Comparison of ENCODE assay signal across 8 cellular contexts in the genomic region with DNA sequence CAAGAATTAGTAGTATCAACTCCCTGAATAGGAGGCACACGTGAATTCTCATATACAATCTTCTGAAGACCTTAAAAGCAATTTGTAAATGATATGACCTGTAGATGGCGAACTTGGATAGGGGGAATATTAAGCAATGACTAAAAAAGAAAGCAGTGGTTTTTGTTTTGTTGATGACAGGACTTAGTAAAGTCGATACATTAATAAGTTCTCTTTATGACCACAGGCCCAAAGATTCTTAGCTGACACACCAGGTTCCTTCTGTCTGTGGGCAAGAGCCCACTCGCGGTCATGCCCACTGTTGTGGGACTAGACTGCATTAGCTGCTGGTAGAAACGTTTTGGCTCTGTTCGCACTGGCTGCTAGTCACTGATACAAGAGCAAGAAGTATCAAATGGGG. TPM values are rescaled to one million over a fixed set of nuclear protein-coding genes. Genes with fewer than 3 reads are reported as not detected.
DNase-seq lines count a peak whose midpoint lies in the region; ATAC-seq and TF ChIP-seq lines count a peak whose summit lies in the region.

No MANE protein-coding gene starts in this region.

- H3K4me1 ChIP-seq in Caco-2 = no peaks in the 10 kb centered on the region

- H3K36me3 Mint-ChIP-seq in Caco-2 (ENCODE audit: insufficient read depth, unreplicated experiment) (no peaks in the 10 kb centered on the region), type B pancreatic cell (no peaks in the 10 kb centered on the region)
- peaks cover 24% of the 10 kb centered on the region for H3K36me3 Mint-ChIP-seq in activated T-helper 17 cell treated with anti-CD3 and anti-CD28 coated beads, Interleukin-2, amount 50 U/mL, for 72 hours (ENCODE audit: low read depth)

- TF ChIP-seq CTCF in Caco-2 (IDR thresholded peaks at IDR 0.05; ENCODE audit: insufficient read depth in 1 of 2, low read depth in 1 of 2, low read length in 1 of 2, severe bottlenecking in 1 of 2, unreplicated experiment in 1 of 2) = peak; percentile 26 to 49
- peak; percentile 82 for TF ChIP-seq CTCF in type B pancreatic cell (conservative IDR thresholded peaks at IDR 0.05)

- POLR2A ChIA-PET in Caco-2 (lab: Charles Lee) = no interaction called here

- no peaks in the 10 kb centered on the region for H3K9me3 ChIP-seq in Caco-2

- peak in 1 of 2 experiments; percentile 17 for DNase-seq in Caco-2
- DNase-seq in NCI-H1417 treated with DMSO at 0.1 percent for 48 hours (lab: John Stamatoyannopoulos, UW) = peak; percentile 41
- peak; percentile 69 for DNase-seq in inferior parietal cortex (ENCODE audit: extremely low spot score)
- no peak for DNase-seq in type B pancreatic cell (ENCODE audit: extremely low spot score, unreplicated experiment)
- no peak for DNase-seq in stimulated activated CD4-positive, alpha-beta T cell treated with anti-CD3 and anti-CD28 coated beads, Interleukin-4, amount 100 ng/mL, for 1 hour

- H3K4me3 Mint-ChIP-seq in Caco-2 (ENCODE audit: unreplicated experiment) (no peak overlapping the region), type B pancreatic cell (no peak overlapping the region)
- no peak overlapping the region for H3K4me3 Mint-ChIP-seq in activated T-helper 17 cell treated with anti-CD3 and anti-CD28 coated beads, Interleukin-2, amount 50 U/mL, for 72 hours

- H3K4me1 Mint-ChIP-seq in Caco-2 (ENCODE audit: low read depth, unreplicated experiment) = no peaks in the 10 kb centered on the region
- H3K4me1 Mint-ChIP-seq in activated T-helper 17 cell treated with anti-CD3 and anti-CD28 coated beads, Interleukin-2, amount 50 U/mL, for 72 hours = peaks cover 2% of the 10 kb centered on the region
- H3K4me1 Mint-ChIP-seq in type B pancreatic cell (ENCODE audit: unreplicated experiment) = no peaks in the 10 kb centered on the region

- intact Hi-C loops in Caco-2 (cut with micrococcal nuclease; ENCODE audit: unreplicated experiment) = loop anchor here (1.0 to 5.0 kb wide), 3 partner anchors 195 to 439 kb away; no protein-coding TSS in a partner anchor

- H3K9me3 Mint-ChIP-seq in Caco-2 (ENCODE audit: unreplicated experiment) = no peaks in the 10 kb centered on the region
- H3K9me3 Mint-ChIP-seq in activated T-helper 17 cell treated with anti-CD3 and anti-CD28 coated beads, Interleukin-2, amount 50 U/mL, for 72 hours = no peaks in the 10 kb centered on the region
- H3K9me3 Mint-ChIP-seq in type B pancreatic cell = no peaks in the 10 kb centered on the region

- no peaks in the 10 kb centered on the region for H3K27me3 ChIP-seq in Caco-2 (replicated peaks; ENCODE audit: control insufficient read depth, insufficient read depth, low read length)

- H3K27ac Mint-ChIP-seq in Caco-2 (ENCODE audit: unreplicated experiment) (no peak overlapping the region), type B pancreatic cell (no peak overlapping the region)
- no peak overlapping the region for H3K27ac Mint-ChIP-seq in activated T-helper 17 cell treated with anti-CD3 and anti-CD28 coated beads, Interleukin-2, amount 50 U/mL, for 72 hours

- no peak overlapping the region for H3K4me3 ChIP-seq in Caco-2 (ENCODE audit: low read depth, low read length)

- peak; percentile 88 for ATAC-seq in GM18519 (IDR thresholded peaks at IDR 0.05; ENCODE audit: low FRiP score, unreplicated experiment)
- peak; percentile 86 for ATAC-seq in HG02885 (IDR thresholded peaks at IDR 0.05; ENCODE audit: poor library complexity, unreplicated experiment)
- ATAC-seq in activated T-helper 17 cell treated with anti-CD3 and anti-CD28 coated beads, Interleukin-2, amount 50 U/mL, for 72 hours (replicated peaks) = peak; percentile 81

- no TSS peak for BruUV-seq in Caco-2 (replicated peaks; lab: Mats Ljungman, UMichigan)

- no peaks in the 10 kb centered on the region for H3K36me3 ChIP-seq in Caco-2 (ENCODE audit: control insufficient read depth, insufficient read depth, low read length)

- H3K27me3 Mint-ChIP-seq in Caco-2 (ENCODE audit: insufficient read depth, unreplicated experiment) (no peaks in the 10 kb centered on the region), type B pancreatic cell (peaks cover 16% of the 10 kb centered on the region)
- no peaks in the 10 kb centered on the region for H3K27me3 Mint-ChIP-seq in activated T-helper 17 cell treated with anti-CD3 and anti-CD28 coated beads, Interleukin-2, amount 50 U/mL, for 72 hours

- CTCF ChIA-PET in Caco-2 (lab: Charles Lee) = interaction anchor here (0.6 to 1.8 kb wide), 2 partner anchors 196 to 1753 kb away, joined by 3 to 7 read pairs; no protein-coding TSS in a partner anchor

RNA-seq across cellular contexts. Expression of a gene that starts 30.8 kb away (rescaled TPM):
- total RNA-seq in Caco-2 (2022) (4.9 and 6.9 TPM in 2 replicates), type B pancreatic cell (ENCODE audit: low replicate concordance) (6.7 and 9.5 TPM in 2 replicates)
- 10 to 100 TPM; 15.7 to 55.3 TPM for total RNA-seq in activated T-helper 17 cell treated with anti-CD3 and anti-CD28 coated beads, Interleukin-2, amount 50 U/mL, for 72 hours

RNA-seq across cellular contexts. Expression of a gene that starts 42.2 kb away (rescaled TPM):
- 4.6 and 5.1 TPM in 2 replicates for total RNA-seq in Caco-2 (2022)
- 100 to 1,000 TPM in 1 of 2 donors, 10 to 100 TPM in 1; 53.6 to 108 TPM for total RNA-seq in activated T-helper 17 cell treated with anti-CD3 and anti-CD28 coated beads, Interleukin-2, amount 50 U/mL, for 72 hours
- 13.7 and 15.6 TPM in 2 replicates for total RNA-seq in type B pancreatic cell (ENCODE audit: low replicate concordance)

Comparison
In these comparisons a context has a peak if more than half of its experiments do, and no peak if none do; other contexts are left out.
1. DNase-seq: peak in NCI-H1417 treated with DMSO at 0.1 percent for 48 hours (single experiment) and inferior parietal cortex (single experiment); none in type B pancreatic cell (single experiment) and stimulated activated CD4-positive, alpha-beta T cell treated with anti-CD3 and anti-CD28 coated beads, Interleukin-4, amount 100 ng/mL, for 1 hour (single experiment).
2. Peak in every context shown above with its lines, with median percentiles within 50 percentile points of each other: ATAC-seq.